In the genomic region with DNA sequence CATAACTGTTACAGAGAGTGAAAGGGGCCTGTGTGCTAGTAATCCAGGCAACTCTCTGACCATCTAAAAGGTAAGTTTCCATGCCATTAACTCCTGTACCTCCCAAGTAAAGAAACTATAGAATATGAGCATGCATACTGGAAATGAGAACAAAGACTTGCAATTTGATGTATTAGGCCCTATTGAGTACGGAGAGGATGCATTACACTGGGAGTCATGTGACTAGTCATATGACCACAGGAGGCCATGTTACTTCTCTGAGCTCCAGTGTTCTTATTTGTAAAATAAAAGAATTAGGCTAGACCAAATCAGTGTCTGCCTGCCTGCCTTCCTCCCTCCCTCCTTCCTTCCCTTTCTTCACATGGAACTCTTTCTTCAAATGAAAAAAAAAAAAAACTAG, we compare ENCODE assay signal across 23 cellular contexts.
DNase-seq lines count a peak whose midpoint lies in the region; ATAC-seq and TF ChIP-seq lines count a peak whose summit lies in the region.
"Had no signal": no experiment of that assay in that cellular context is flagged by ENCODE, and none has a peak within 500 bp of the region (broad histone marks: within the 10 kb centered on the region; RNA-seq: fewer than 3 reads in every experiment).

No MANE protein-coding gene starts in this region.

- no peak overlapping the region for H3K27ac Mint-ChIP-seq in T-cell
- H3K27ac Mint-ChIP-seq: activated CD4-positive, alpha-beta T cell treated with anti-CD3 and anti-CD28 coated beads, Interleukin-2, amount 10 ng/mL, durations not matched to agents 7 days and 5 days; activated naive CD8-positive, alpha-beta T cell treated with anti-CD3 and anti-CD28 coated beads for 36 hours; activated T-helper 2 cell treated with anti-CD3 and anti-CD28 coated beads, Interferon-gamma antibody, Interleukin-2, Interleukin-4, amounts not matched to agents 10 μg/mL and 5 μg/mL and 100 μg/mL, durations not matched to agents 14 hours and 24 hours and 36 hours; B cell; naive thymus-derived CD4-positive, alpha-beta T cell; type B pancreatic cell had no signal

- H3K23ac ChIP-seq in neuronal stem cell (ENCODE audit: low read depth, low read length, poor library complexity), result no peak overlapping the region

- CTCF ChIA-PET in T-cell (lab: Charles Lee), result no interaction called here

- no peak overlapping the region for H3K14ac ChIP-seq in neuronal stem cell (ENCODE audit: low read length)

- no peak for TF ChIP-seq CTCF in VCaP (conservative IDR thresholded peaks at IDR 0.05)

- H3K27me3 ChIP-seq in neuronal stem cell (ENCODE audit: control insufficient read depth in 3 of 3, insufficient read depth in 3 of 3, low read depth in 1 of 3, low read length in 3 of 3), result no peaks in the 10 kb centered on the region
- H3K27me3 ChIP-seq: body of pancreas, esophagus muscularis mucosa, right lobe of liver had no signal

- ATAC-seq in Right ventricle myocardium superior (ENCODE audit: poor library complexity), result peak; percentile 14
- ATAC-seq in GM19463 (IDR thresholded peaks at IDR 0.05; ENCODE audit: unreplicated experiment), result no peak
- no peak for ATAC-seq in T-cell (replicated peaks in 1 of 4)
- ATAC-seq: body of pancreas; naive thymus-derived CD4-positive, alpha-beta T cell; right lobe of liver had no signal

- no peak overlapping the region for H3K9ac ChIP-seq in neuronal stem cell (ENCODE audit: low read depth, low read length, poor library complexity)

- no CpG with 5 or more reads among the region's 1 CpG for WGBS in neuronal stem cell (ENCODE audit: extremely low coverage in 2 of 2, insufficient read length in 2 of 2, insufficient replicate concordance in 1 of 2), 2 donors

- DNase-seq in NCI-H2171 treated with DMSO at 0.1 percent for 48 hours (lab: John Stamatoyannopoulos, UW) (peak; percentile 75), NCI-H2171 (lab: John Stamatoyannopoulos, UW) (no peak), Right ventricle myocardium superior (no peak), neuronal stem cell (ENCODE audit: low spot score) (no peak), SKM-1 (lab: John Stamatoyannopoulos, UW; ENCODE audit: unreplicated experiment) (no peak), T-cell (no peak)
- DNase-seq: activated CD4-positive, alpha-beta T cell treated with anti-CD3 and anti-CD28 coated beads, Interleukin-2, amount 10 ng/mL, durations not matched to agents 7 days and 5 days; activated naive CD8-positive, alpha-beta T cell treated with anti-CD3 and anti-CD28 coated beads for 36 hours; body of pancreas; effector memory CD4-positive, alpha-beta T cell; naive thymus-derived CD4-positive, alpha-beta T cell; NCI-H1105 treated with DMSO at 0.1 percent for 48 hours; PC-9; right lobe of liver; stimulated activated CD4-positive, alpha-beta T cell treated with anti-CD3 and anti-CD28 coated beads, Interleukin-15, amount 100 ng/mL, for 24 hours; stimulated activated CD8-positive, alpha-beta memory T cell treated with anti-CD3 and anti-CD28 coated beads, Interleukin-4, amount 100 ng/mL, for 48 hours had no signal

- POLR2A ChIA-PET in T-cell (lab: Charles Lee), result interaction anchor here (0.6 to 0.7 kb wide), 2 partner anchors 105 to 474 kb away, joined by 3 to 4 read pairs; no protein-coding TSS in a partner anchor

- no peak overlapping the region for H3K18ac ChIP-seq in neuronal stem cell (ENCODE audit: low read length)

- peaks cover 0 to 6% of the 10 kb centered on the region in 2 donors for H3K27me3 Mint-ChIP-seq in T-cell
- H3K27me3 Mint-ChIP-seq: activated naive CD8-positive, alpha-beta T cell treated with anti-CD3 and anti-CD28 coated beads for 36 hours; type B pancreatic cell had no signal

- H2BK120ac ChIP-seq in neuronal stem cell (ENCODE audit: low read depth, low read length), result no peak overlapping the region

- H3K4ac ChIP-seq in neuronal stem cell (ENCODE audit: low read length), result no peak overlapping the region

- H2BK15ac ChIP-seq in neuronal stem cell (ENCODE audit: low read length), result no peak overlapping the region

- H3K36me3 ChIP-seq in neuronal stem cell (replicated peaks in 1 of 2; ENCODE audit: control insufficient read depth in 2 of 2, insufficient read depth in 2 of 2, low read length in 2 of 2), result no peaks in the 10 kb centered on the region
- H3K36me3 ChIP-seq: esophagus muscularis mucosa, right lobe of liver had no signal

- no peak overlapping the region for H2BK12ac ChIP-seq in neuronal stem cell (ENCODE audit: low read length)

- H3K36me3 Mint-ChIP-seq in T-cell, result peaks cover 4% of the 10 kb centered on the region
- H3K36me3 Mint-ChIP-seq: activated naive CD8-positive, alpha-beta T cell treated with anti-CD3 and anti-CD28 coated beads for 36 hours; type B pancreatic cell had no signal

- H2BK5ac ChIP-seq in neuronal stem cell (ENCODE audit: low read length), result no peak overlapping the region

- no peak overlapping the region for H3K4me3 Mint-ChIP-seq in T-cell
- H3K4me3 Mint-ChIP-seq: activated CD4-positive, alpha-beta T cell treated with anti-CD3 and anti-CD28 coated beads, Interleukin-2, amount 10 ng/mL, durations not matched to agents 7 days and 5 days; activated naive CD8-positive, alpha-beta T cell treated with anti-CD3 and anti-CD28 coated beads for 36 hours; B cell; naive thymus-derived CD4-positive, alpha-beta T cell; type B pancreatic cell had no signal

- peaks cover 0 to 6% (median 0%) of the 10 kb centered on the region in 3 donors for H3K4me1 Mint-ChIP-seq in T-cell
- H3K4me1 Mint-ChIP-seq: activated CD4-positive, alpha-beta T cell treated with anti-CD3 and anti-CD28 coated beads, Interleukin-2, amount 10 ng/mL, durations not matched to agents 7 days and 5 days; activated naive CD8-positive, alpha-beta T cell treated with anti-CD3 and anti-CD28 coated beads for 36 hours; B cell had no signal

- H3K4me2 ChIP-seq in neuronal stem cell (ENCODE audit: insufficient read depth, low read length, poor library complexity, severe bottlenecking), result no peak overlapping the region
- H3K4me2 ChIP-seq: PC-9 had no signal

- no peaks in the 10 kb centered on the region for H3K9me3 Mint-ChIP-seq in T-cell
- H3K9me3 Mint-ChIP-seq: activated naive CD8-positive, alpha-beta T cell treated with anti-CD3 and anti-CD28 coated beads for 36 hours; activated T-helper 2 cell treated with anti-CD3 and anti-CD28 coated beads, Interferon-gamma antibody, Interleukin-2, Interleukin-4, amounts not matched to agents 10 μg/mL and 5 μg/mL and 100 μg/mL, durations not matched to agents 14 hours and 24 hours and 36 hours; type B pancreatic cell had no signal

- intact Hi-C loops in Right ventricle myocardium superior (cut with DNase I), result no loop called here

- no peak overlapping the region for H4K8ac ChIP-seq in neuronal stem cell (ENCODE audit: low read depth, low read length)

- no peak overlapping the region for H3K4me3 ChIP-seq in neuronal stem cell (ENCODE audit: low read length in 2 of 2)
- H3K4me3 ChIP-seq: body of pancreas, esophagus muscularis mucosa, PC-9, right lobe of liver had no signal

- H3K27ac ChIP-seq in VCaP (peak overlapping the region; percentile 16; the same call in 1 of the 2 replicates), neuronal stem cell (replicated peaks; ENCODE audit: low read length) (no peak overlapping the region)
- H3K27ac ChIP-seq: 22Rv1, body of pancreas, esophagus muscularis mucosa, PC-9, right lobe of liver had no signal

- peak overlapping the region; percentile 76 for H2AFZ ChIP-seq in neuronal stem cell (ENCODE audit: low read length)
- H2AFZ ChIP-seq: PC-9 had no signal

- H3K9me3 ChIP-seq in neuronal stem cell (replicated peaks in 1 of 2; ENCODE audit: control insufficient read depth in 2 of 2, insufficient read depth in 1 of 2, low read depth in 1 of 2, low read length in 2 of 2), result no peaks in the 10 kb centered on the region
- H3K9me3 ChIP-seq: body of pancreas, esophagus muscularis mucosa, right lobe of liver had no signal

- H2AK5ac ChIP-seq in neuronal stem cell (ENCODE audit: low read depth, low read length), result no peak overlapping the region

- H4K91ac ChIP-seq in neuronal stem cell (ENCODE audit: low read depth, low read length, poor library complexity), result no peak overlapping the region

- no peaks in the 10 kb centered on the region for H3K79me1 ChIP-seq in neuronal stem cell (ENCODE audit: low read depth, low read length)

- H3K4me1 ChIP-seq in neuronal stem cell (ENCODE audit: control insufficient read depth in 2 of 2, insufficient read depth in 1 of 2, low read depth in 1 of 2, low read length in 2 of 2), result peaks cover 0 to 12% of the 10 kb centered on the region in 2 donors
- H3K4me1 ChIP-seq: body of pancreas, esophagus muscularis mucosa, right lobe of liver had no signal
